In the genomic region with DNA sequence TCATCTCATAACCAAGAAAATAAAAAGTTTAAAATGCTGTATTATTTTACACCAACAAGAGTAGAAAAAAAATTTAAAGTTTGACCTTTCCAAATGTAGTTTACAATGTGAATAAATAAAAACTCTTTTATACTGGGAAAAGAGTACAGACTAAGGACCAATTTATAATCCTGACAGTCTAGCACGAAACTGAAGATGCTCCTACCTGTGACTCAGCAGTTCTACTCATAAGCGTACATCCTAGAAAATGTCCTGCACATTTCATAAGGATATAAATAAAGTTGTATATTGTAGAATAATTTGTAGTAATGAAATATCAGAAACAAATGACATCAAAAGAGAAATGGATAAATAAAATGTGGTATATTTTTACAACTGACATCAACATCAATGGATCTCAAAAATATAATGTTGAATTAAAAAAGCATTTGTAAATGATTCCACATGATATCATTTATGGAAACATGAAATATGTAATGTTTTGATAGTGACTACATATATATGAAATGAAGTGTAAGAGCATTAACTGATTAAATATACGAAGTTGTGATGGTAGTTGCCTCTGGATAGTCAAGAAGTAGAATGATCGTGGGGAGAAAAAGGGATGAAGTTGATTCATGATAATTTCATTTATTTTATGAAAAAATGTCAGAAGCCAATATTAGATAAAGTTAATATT, we compare ENCODE assay signal across 17 cellular contexts.
DNase-seq lines count a peak whose midpoint lies in the region; ATAC-seq, FAIRE-seq and TF ChIP-seq lines count a peak whose summit lies in the region.
"Had no signal": no experiment of that assay in that cellular context is flagged by ENCODE, and none has a peak within 500 bp of the region (broad histone marks: within the 10 kb centered on the region; RNA-seq: fewer than 3 reads in every experiment).

No MANE protein-coding gene starts in this region.

- H3F3A ChIP-seq in GM23338 (replicated peaks; ENCODE audit: low read depth): no peaks in the 10 kb centered on the region

- H3K4me3 Mint-ChIP-seq in astrocyte (ENCODE audit: unreplicated experiment) (no peak overlapping the region), GM23338 (no peak overlapping the region)
- H3K4me3 Mint-ChIP-seq: B cell; CD4-positive, alpha-beta memory T cell had no signal

- H3K27ac ChIP-seq in astrocyte (ENCODE audit: low read depth, low read length) (peak overlapping the region; percentile 35), epithelial cell of prostate (peak overlapping the region; percentile 71), GM23338 (ENCODE audit: low read depth) (no peak overlapping the region), small intestine (ENCODE audit: low read depth in 1 of 2, low read length in 1 of 2) (no peak overlapping the region)

- H3K36me3 Mint-ChIP-seq in astrocyte (ENCODE audit: low read depth, unreplicated experiment) (no peaks in the 10 kb centered on the region), GM23338 (ENCODE audit: low read depth) (no peaks in the 10 kb centered on the region)
- H3K36me3 Mint-ChIP-seq: CD4-positive, alpha-beta memory T cell had no signal

- WGBS in small intestine, 3 donors: 85 to 95% (median 95%) methylated on average over 4 of the region's 4 CpGs

- no peak overlapping the region for H3K4me2 ChIP-seq in astrocyte (ENCODE audit: low read length)
- no peak overlapping the region for H3K4me2 ChIP-seq in GM23338

- H3K27me3 Mint-ChIP-seq in astrocyte (ENCODE audit: low read depth, unreplicated experiment) (peaks cover 4% of the 10 kb centered on the region), GM23338 (ENCODE audit: insufficient read depth, low read depth, poor library complexity) (peaks cover 3% of the 10 kb centered on the region)
- H3K27me3 Mint-ChIP-seq: B cell; CD4-positive, alpha-beta memory T cell had no signal

- H3K9me2 ChIP-seq in GM23338 (ENCODE audit: insufficient read depth): no peaks in the 10 kb centered on the region

- H3K4me1 Mint-ChIP-seq in astrocyte (ENCODE audit: low read depth, unreplicated experiment): peaks cover 4% of the 10 kb centered on the region
- H3K4me1 Mint-ChIP-seq in GM23338: no peaks in the 10 kb centered on the region; the same call in 2 of the 3 replicates
- H3K4me1 Mint-ChIP-seq: B cell had no signal

- no peaks in the 10 kb centered on the region for H3K27me3 ChIP-seq in astrocyte (ENCODE audit: insufficient read depth, low read length)
- H3K27me3 ChIP-seq in GM23338 (ENCODE audit: insufficient read depth): no peaks in the 10 kb centered on the region
- H3K27me3 ChIP-seq in small intestine (ENCODE audit: control insufficient read depth in 2 of 2, insufficient read depth in 2 of 2, low read length in 2 of 2): no peaks in the 10 kb centered on the region

- FAIRE-seq in A204.1 (lab: Jason Lieb, UNC) (peak; percentile 27), astrocyte (lab: Jason Lieb, UNC) (no peak), small intestine (lab: Jason Lieb, UNC) (no peak)

- H3K9me3 Mint-ChIP-seq in astrocyte (ENCODE audit: unreplicated experiment) (no peaks in the 10 kb centered on the region), GM23338 (no peaks in the 10 kb centered on the region)
- H3K9me3 Mint-ChIP-seq: CD4-positive, alpha-beta memory T cell had no signal

- H3K4me3 ChIP-seq in astrocyte (ENCODE audit: insufficient read depth, low read depth, low read length) (no peak overlapping the region), GM23338 (no peak overlapping the region), small intestine (ENCODE audit: low read depth in 1 of 2, low read length in 2 of 2) (no peak overlapping the region)
- H3K4me3 ChIP-seq: GM23248 had no signal

- H3K4me1 ChIP-seq in astrocyte (ENCODE audit: insufficient read depth, low read length): no peaks in the 10 kb centered on the region
- H3K4me1 ChIP-seq in GM23338 (ENCODE audit: insufficient read depth): no peaks in the 10 kb centered on the region
- no peaks in the 10 kb centered on the region for H3K4me1 ChIP-seq in small intestine (ENCODE audit: control insufficient read depth in 2 of 2, insufficient read depth in 1 of 2, low read depth in 1 of 2, low read length in 1 of 2)

- no peaks in the 10 kb centered on the region for H3K36me3 ChIP-seq in astrocyte (ENCODE audit: insufficient read depth, low read length)
- no peaks in the 10 kb centered on the region for H3K36me3 ChIP-seq in GM23338 (ENCODE audit: insufficient read depth)
- no peaks in the 10 kb centered on the region for H3K36me3 ChIP-seq in small intestine (ENCODE audit: control insufficient read depth in 2 of 2, insufficient read depth in 2 of 2, low read length in 2 of 2)

- no peak overlapping the region for H3K9ac ChIP-seq in astrocyte (ENCODE audit: low read length)
- H3K9ac ChIP-seq: GM23248 had no signal

- H2AFZ ChIP-seq in astrocyte (ENCODE audit: low read depth, low read length): no peak overlapping the region
- H2AFZ ChIP-seq in GM23338: no peak overlapping the region
- H2AFZ ChIP-seq: GM23248 had no signal

- no peak for TF ChIP-seq CTCF in astrocyte (IDR thresholded peaks at IDR 0.05; ENCODE audit: insufficient read depth, low read depth, low read length)
- TF ChIP-seq CTCF in GM23338 (conservative IDR thresholded peaks at IDR 0.05; ENCODE audit: low read depth in 2 of 2): no peak

- peak; percentile 48 for DNase-seq in LHCN-M2 (ENCODE audit: low read depth)
- DNase-seq in astrocyte (ENCODE audit: low read depth): peak; percentile 7
- no peak for DNase-seq in epithelial cell of prostate (ENCODE audit: low read depth, low spot score)
- no peak for DNase-seq in GM23338 (ENCODE audit: low spot score)
- DNase-seq in small intestine: no peak
- no peak for DNase-seq in NCI-H1092 treated with DMSO at 0.1 percent for 48 hours (lab: John Stamatoyannopoulos, UW)
- DNase-seq: CD4-positive, alpha-beta memory T cell; DMS79; GDM1; MV-4-11; NCI-H1436 treated with DMSO at 0.1 percent for 48 hours; NCI-H2227 treated with DMSO at 0.1 percent for 48 hours; NCI-H526 treated with DMSO at 0.1 percent for 48 hours had no signal

- H3K79me2 ChIP-seq in astrocyte (ENCODE audit: insufficient read depth, low read length) (no peaks in the 10 kb centered on the region), GM23338 (replicated peaks; ENCODE audit: insufficient read depth) (no peaks in the 10 kb centered on the region)

- H4K20me1 ChIP-seq in astrocyte (ENCODE audit: insufficient read depth, low read length): no peaks in the 10 kb centered on the region
- no peaks in the 10 kb centered on the region for H4K20me1 ChIP-seq in GM23338 (replicated peaks; ENCODE audit: insufficient read depth)

- H3K9me3 ChIP-seq in astrocyte (ENCODE audit: insufficient read depth, low read depth, low read length) (no peaks in the 10 kb centered on the region), small intestine (ENCODE audit: control insufficient read depth, low read depth) (no peaks in the 10 kb centered on the region)

- ATAC-seq in GM23338 (no peak), GM21786 (IDR thresholded peaks at IDR 0.05; ENCODE audit: unreplicated experiment) (no peak)

- H3K27ac Mint-ChIP-seq in astrocyte (ENCODE audit: unreplicated experiment) (no peak overlapping the region), GM23338 (no peak overlapping the region)
- H3K27ac Mint-ChIP-seq: B cell; CD4-positive, alpha-beta memory T cell had no signal

TF ChIP-seq in GM23338, 12 proteins besides CTCF, POLR2A, EP300 and RAD21 (continues in another document):
- no peak for TF ChIP-seq ZNF331 (CRISPR knock-in tag; IDR thresholded peaks at IDR 0.05; ENCODE audit: low read depth)

Comparison
In these comparisons a context has a peak if more than half of its experiments do, and no peak if none do; other contexts are left out.
1. DNase-seq: peak in LHCN-M2 (single experiment) and astrocyte (single experiment); none in epithelial cell of prostate (single experiment), GM23338 (single experiment), small intestine (single experiment) and NCI-H1092 treated with DMSO at 0.1 percent for 48 hours (single experiment).
2. H3K27ac ChIP-seq: peak in astrocyte (single experiment) and epithelial cell of prostate (single experiment); none in GM23338 (single experiment) and small intestine (0 of 2).